8 cellular contexts compared by ENCODE assay signal in genomic region chr20:35663516-35663812, GRCh38. TPM values are rescaled to one million over a fixed set of nuclear protein-coding genes. Genes with fewer than 3 reads are reported as not detected.
A peak's percentile ranks its signal among the peaks of the same experiment; 100 is the strongest.
DNase-seq lines count a peak whose midpoint lies in the region; ATAC-seq, FAIRE-seq and TF ChIP-seq lines count a peak whose summit lies in the region.

No MANE protein-coding gene starts in this region.

- H3K27me3 ChIP-seq in esophagus muscularis mucosa (no peaks in the 10 kb centered on the region), parathyroid adenoma (ENCODE audit: control insufficient read depth, insufficient read depth, low read length) (no peaks in the 10 kb centered on the region)

- no peak for TF ChIP-seq CTCF in GM12875 (IDR thresholded peaks at IDR 0.05; ENCODE audit: borderline replicate concordance, insufficient read depth, low read depth, low read length)
- TF ChIP-seq CTCF in esophagus muscularis mucosa (IDR thresholded peaks at IDR 0.05), result no peak
- no peak for TF ChIP-seq CTCF in parathyroid adenoma (IDR thresholded peaks at IDR 0.05)

- H3K4me3 ChIP-seq in GM12875 (ENCODE audit: low read depth, low read length) (peak overlapping the region; percentile 73), esophagus muscularis mucosa (peak overlapping the region; percentile 71 to 88 (median 78)), parathyroid adenoma (ENCODE audit: low read depth, low read length) (peak overlapping the region; percentile 88)

- no peak for TF ChIP-seq POLR2A in esophagus muscularis mucosa (IDR thresholded peaks at IDR 0.05; ENCODE audit: low read depth)

- H3K9me3 ChIP-seq in esophagus muscularis mucosa (no peaks in the 10 kb centered on the region), parathyroid adenoma (ENCODE audit: control insufficient read depth, low read length) (no peaks in the 10 kb centered on the region)

- intact Hi-C loops in esophagus muscularis mucosa (cut with DNase I), result loop anchor here (5.0 kb wide), 1 partner anchor 46 kb away; the partner anchor contains the start of gene SPAG4

- FAIRE-seq in urothelium cell line (lab: Jason Lieb, UNC), result no peak

- peak overlapping the region; percentile 72 for H3K4me2 ChIP-seq in parathyroid adenoma (ENCODE audit: low read length)

- peak overlapping the region; percentile 94 to 99 (median 97) for H3K27ac ChIP-seq in esophagus muscularis mucosa (replicated peaks in 1 of 4)
- no peak overlapping the region for H3K27ac ChIP-seq in parathyroid adenoma

- no peak overlapping the region for H3K9ac ChIP-seq in parathyroid adenoma

- peak; percentile 95 for DNase-seq in RKO (ENCODE audit: low spot score)
- no peak for DNase-seq in esophagus muscularis mucosa (ENCODE audit: extremely low spot score)
- DNase-seq in urothelium cell line (ENCODE audit: low spot score), result no peak
- no peak for DNase-seq in NCI-H526 treated with DMSO at 0.1 percent for 48 hours (lab: John Stamatoyannopoulos, UW)
- no peak for DNase-seq in Ammon's horn (ENCODE audit: low spot score)

- no peak overlapping the region for H2AFZ ChIP-seq in parathyroid adenoma

- H3K79me2 ChIP-seq in parathyroid adenoma, result peaks cover 61% of the 10 kb centered on the region

- WGBS in esophagus muscularis mucosa, result 0% methylated on average over 7 of the region's 7 CpGs

- H3K36me3 ChIP-seq in esophagus muscularis mucosa, result peaks cover 0 to 11% (median 2%) of the 10 kb centered on the region in 4 donors
- H3K36me3 ChIP-seq in parathyroid adenoma (ENCODE audit: control insufficient read depth, insufficient read depth, low read length), result no peaks in the 10 kb centered on the region

- H3K4me1 ChIP-seq in esophagus muscularis mucosa, result peaks cover 39 to 61% (median 53%) of the 10 kb centered on the region in 4 donors
- peaks cover 18% of the 10 kb centered on the region for H3K4me1 ChIP-seq in parathyroid adenoma

- no peak for ATAC-seq in HG03439 (IDR thresholded peaks at IDR 0.05; ENCODE audit: unreplicated experiment)

- TF ChIP-seq EP300 in esophagus muscularis mucosa (IDR thresholded peaks at IDR 0.05), result no peak

RNA-seq across cellular contexts. Expression of gene CPNE1, which starts 1.2 kb away (rescaled TPM):
- 100 to 1,000 TPM in 2 of 4 donors, 10 to 100 TPM in 2; 23.0 to 148 (median 99.9) TPM for total RNA-seq in esophagus muscularis mucosa

RNA-seq across cellular contexts. Expression of gene RBM12, which starts 1.2 kb away (rescaled TPM):
- total RNA-seq in esophagus muscularis mucosa, result 10 to 100 TPM; 21.0 to 30.6 (median 24.0) TPM

RNA-seq across cellular contexts. Expression of gene NFS1, which starts 35.7 kb away (rescaled TPM):
- total RNA-seq in esophagus muscularis mucosa, result 10 to 100 TPM; 25.3 to 63.3 (median 32.7) TPM

RNA-seq across cellular contexts. Expression of gene ROMO1, which starts 35.7 kb away (rescaled TPM):
- 100 to 1,000 TPM; 159 to 360 (median 263) TPM for total RNA-seq in esophagus muscularis mucosa

RNA-seq across cellular contexts. Expression of gene SPAG4, which starts 47.8 kb away (rescaled TPM):
- 1 to 10 TPM; 2.6 to 5.0 (median 2.9) TPM for total RNA-seq in esophagus muscularis mucosa
